ENCODE assay signal across 17 cellular contexts in the genomic region with DNA sequence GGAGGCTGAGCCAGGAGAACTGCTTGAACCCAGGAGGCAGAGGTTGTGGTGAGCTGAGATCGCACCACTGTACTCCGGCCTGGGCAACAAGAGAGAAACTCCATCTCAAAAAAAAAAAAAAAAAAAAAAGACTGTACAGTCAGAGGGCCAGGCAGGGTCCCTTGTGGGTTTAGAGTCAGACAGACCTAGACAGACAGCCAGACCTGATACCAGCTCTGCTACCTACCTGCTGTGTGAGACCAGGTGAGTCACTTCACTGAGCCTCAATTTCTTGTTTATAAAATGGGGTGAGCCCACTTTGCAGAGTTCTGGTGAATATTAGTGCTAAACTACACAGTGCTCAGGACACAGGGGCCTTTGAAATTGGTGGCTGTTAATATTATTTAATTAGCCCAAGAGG. TPM values are rescaled to one million over a fixed set of nuclear protein-coding genes. Genes with fewer than 3 reads are reported as not detected.
DNase-seq lines count a peak whose midpoint lies in the region; ATAC-seq, FAIRE-seq and TF ChIP-seq lines count a peak whose summit lies in the region.
"Had no signal": no experiment of that assay in that cellular context is flagged by ENCODE, and none has a peak within 500 bp of the region (broad histone marks: within the 10 kb centered on the region; RNA-seq: fewer than 3 reads in every experiment).

No MANE protein-coding gene starts in this region.

- H3K36me3 ChIP-seq in SU-DHL-6 (ENCODE audit: low read length) (no peaks in the 10 kb centered on the region), HepG2 (replicated peaks in 1 of 2; ENCODE audit: control insufficient read depth in 1 of 2, insufficient read depth in 2 of 2, low read length in 2 of 2) (peaks cover 13 to 41% of the 10 kb centered on the region in 2 experiments; a peak in 4 of 5 replicates)

- H3K36me3 Mint-ChIP-seq in activated naive CD8-positive, alpha-beta T cell: peaks cover 16% of the 10 kb centered on the region
- H3K36me3 Mint-ChIP-seq in activated naive CD8-positive, alpha-beta T cell treated with anti-CD3 and anti-CD28 coated beads, Interleukin-2, amount 50 U/mL, for 24 hours (ENCODE audit: low read depth): peaks cover 36% of the 10 kb centered on the region
- no peaks in the 10 kb centered on the region for H3K36me3 Mint-ChIP-seq in type B pancreatic cell

- H4K20me1 ChIP-seq in SU-DHL-6 (ENCODE audit: low read depth, low read length): no peaks in the 10 kb centered on the region
- no peaks in the 10 kb centered on the region for H4K20me1 ChIP-seq in HepG2 (ENCODE audit: insufficient read depth, low read length)

- TF ChIP-seq RAD21 in HepG2 (CRISPR knock-in tag; IDR thresholded peaks at IDR 0.05): no peak

- H3K4me1 Mint-ChIP-seq in activated naive CD8-positive, alpha-beta T cell (ENCODE audit: low read depth): peaks cover 81% of the 10 kb centered on the region
- H3K4me1 Mint-ChIP-seq in activated naive CD8-positive, alpha-beta T cell treated with anti-CD3 and anti-CD28 coated beads, Interleukin-2, amount 50 U/mL, for 24 hours: peaks cover 70% of the 10 kb centered on the region
- H3K4me1 Mint-ChIP-seq in type B pancreatic cell (ENCODE audit: unreplicated experiment): peaks cover 19% of the 10 kb centered on the region

- ATAC-seq in activated naive CD8-positive, alpha-beta T cell treated with anti-CD3 and anti-CD28 coated beads, Interleukin-2, amount 50 U/mL, for 24 hours: no peak
- no peak for ATAC-seq in HepG2
- ATAC-seq: heart right ventricle had no signal

- H3K27me3 Mint-ChIP-seq in activated naive CD8-positive, alpha-beta T cell: no peaks in the 10 kb centered on the region
- no peaks in the 10 kb centered on the region for H3K27me3 Mint-ChIP-seq in activated naive CD8-positive, alpha-beta T cell treated with anti-CD3 and anti-CD28 coated beads, Interleukin-2, amount 50 U/mL, for 24 hours
- no peaks in the 10 kb centered on the region for H3K27me3 Mint-ChIP-seq in type B pancreatic cell
- H3K27me3 Mint-ChIP-seq: naive B cell had no signal

- in situ Hi-C loops in HepG2 (cut with HindIII; ENCODE audit: extremely low pct_ligation_motif_present, low pct_unique_long_range_greater_than_20kb): no loop called here

- peak overlapping the region; percentile 92 for H3K27ac Mint-ChIP-seq in activated naive CD8-positive, alpha-beta T cell
- H3K27ac Mint-ChIP-seq in activated naive CD8-positive, alpha-beta T cell treated with anti-CD3 and anti-CD28 coated beads, Interleukin-2, amount 50 U/mL, for 24 hours: no peak overlapping the region
- H3K27ac Mint-ChIP-seq in type B pancreatic cell: peak overlapping the region; percentile 85

- H3K27ac ChIP-seq in SU-DHL-6 (ENCODE audit: low read depth, low read length) (peak overlapping the region; percentile 85), HepG2 (ENCODE audit: extremely low read length, insufficient read depth, low read length) (no peak overlapping the region), caudate nucleus (ENCODE audit: low read depth, low read length) (no peak overlapping the region)

- no peaks in the 10 kb centered on the region for H3K79me2 ChIP-seq in SU-DHL-6 (ENCODE audit: insufficient read depth, low read length)
- H3K79me2 ChIP-seq in HepG2 (ENCODE audit: insufficient read depth, low read length): no peaks in the 10 kb centered on the region

- peaks cover 38% of the 10 kb centered on the region for H3F3A ChIP-seq in SU-DHL-6 (ENCODE audit: insufficient read depth)

- CTCF ChIA-PET in HepG2 (lab: Yijun Ruan, JAX; ENCODE audit: low intra/inter-chr PET ratio, low total read pairs): no interaction called here

- TF ChIP-seq CTCF in SU-DHL-6 (IDR thresholded peaks at IDR 0.05; ENCODE audit: insufficient read depth, low read length, poor library complexity, severe bottlenecking) (no peak), epithelial cell of esophagus (IDR thresholded peaks at IDR 0.05; ENCODE audit: insufficient read depth, low read depth, low read length, missing control alignments) (no peak), type B pancreatic cell (conservative IDR thresholded peaks at IDR 0.05) (no peak), HepG2 (CRISPR knock-in tag; IDR thresholded peaks at IDR 0.05) (no peak)

- H3K4me1 ChIP-seq in HepG2 (ENCODE audit: insufficient read depth, low read length): peaks cover 14% of the 10 kb centered on the region

- TF ChIP-seq EP300 in HepG2 (IDR thresholded peaks at IDR 0.05; ENCODE audit: low read depth in 2 of 2, low read length in 2 of 2) (no peak), HepG2 (CRISPR knock-in tag; IDR thresholded peaks at IDR 0.05; ENCODE audit: borderline replicate concordance) (no peak)

- peak overlapping the region; percentile 34 for H3K4me2 ChIP-seq in SU-DHL-6 (ENCODE audit: low read depth, low read length, poor library complexity, severe bottlenecking)
- no peak overlapping the region for H3K4me2 ChIP-seq in HepG2 (ENCODE audit: low read depth, low read length)

- FAIRE-seq in HepG2 (lab: Jason Lieb, UNC): no peak

- BruUV-seq in HepG2 (replicated peaks; lab: Mats Ljungman, UMichigan): no TSS peak

- no peaks in the 10 kb centered on the region for H3K9me2 ChIP-seq in SU-DHL-6 (replicated peaks; ENCODE audit: insufficient read depth, low read length)

- intact Hi-C loops in HepG2 (cut with micrococcal nuclease; ENCODE audit: unreplicated experiment): no loop called here

- H3K27me3 ChIP-seq in SU-DHL-6 (ENCODE audit: low read length): no peaks in the 10 kb centered on the region
- no peaks in the 10 kb centered on the region for H3K27me3 ChIP-seq in HepG2 (ENCODE audit: control insufficient read depth in 1 of 2, insufficient read depth in 2 of 2, low read length in 2 of 2)
- H3K27me3 ChIP-seq: heart right ventricle, left lung had no signal

- 96% methylated on average over 2 of the region's 2 CpGs for WGBS in HepG2 (ENCODE audit: low lambda C conversion rate)

- POLR2A ChIA-PET in HepG2 (lab: Yijun Ruan, JAX): interaction anchor here (0.7 kb wide), 2 partner anchors 18 to 129 kb away, joined by 3 to 4 read pairs; no protein-coding TSS in a partner anchor

- H3K9ac ChIP-seq in SU-DHL-6 (ENCODE audit: low read length) (no peak overlapping the region), HepG2 (ENCODE audit: insufficient read depth, low read depth, low read length) (no peak overlapping the region)

- H3K9me3 ChIP-seq in SU-DHL-6 (ENCODE audit: insufficient read depth, low read length) (no peaks in the 10 kb centered on the region), HepG2 (ENCODE audit: low read length) (no peaks in the 10 kb centered on the region)
- H3K9me3 ChIP-seq: heart right ventricle, left lung had no signal

- DNase-seq in activated naive CD8-positive, alpha-beta T cell treated with anti-CD3 and anti-CD28 coated beads, Interleukin-2, amount 50 U/mL, for 24 hours: no peak
- DNase-seq in epithelial cell of esophagus (ENCODE audit: low read depth) (peak; percentile 55), type B pancreatic cell (ENCODE audit: extremely low spot score, unreplicated experiment) (no peak), HepG2 (ENCODE audit: low spot score) (no peak), GM19238 (ENCODE audit: insufficient read length, low spot score) (no peak), caudate nucleus (lab: John Stamatoyannopoulos, UW) (no peak)
- DNase-seq: activated gamma-delta T cell treated with Interleukin-2 at 50 U/mL for 16 hours; GDM1; heart right ventricle; left lung; MV-4-11; naive B cell; retina; stimulated activated CD4-positive, alpha-beta T cell treated with anti-CD3 and anti-CD28 coated beads, Interleukin-2, amount 100 ng/mL, for 24 hours; stimulated activated CD8-positive, alpha-beta memory T cell treated with anti-CD3 and anti-CD28 coated beads, Interleukin-4, amount 100 ng/mL, for 48 hours had no signal

- peak overlapping the region; percentile 17 for H3K4me3 Mint-ChIP-seq in activated naive CD8-positive, alpha-beta T cell
- no peak overlapping the region for H3K4me3 Mint-ChIP-seq in activated naive CD8-positive, alpha-beta T cell treated with anti-CD3 and anti-CD28 coated beads, Interleukin-2, amount 50 U/mL, for 24 hours
- H3K4me3 Mint-ChIP-seq in type B pancreatic cell: no peak overlapping the region

- no peaks in the 10 kb centered on the region for H3K9me3 Mint-ChIP-seq in activated naive CD8-positive, alpha-beta T cell (ENCODE audit: low read depth)
- no peaks in the 10 kb centered on the region for H3K9me3 Mint-ChIP-seq in activated naive CD8-positive, alpha-beta T cell treated with anti-CD3 and anti-CD28 coated beads, Interleukin-2, amount 50 U/mL, for 24 hours
- no peaks in the 10 kb centered on the region for H3K9me3 Mint-ChIP-seq in type B pancreatic cell

- H3K4me3 ChIP-seq in SU-DHL-6 (ENCODE audit: insufficient read depth, low read length, poor library complexity, severe bottlenecking) (no peak overlapping the region), epithelial cell of esophagus (ENCODE audit: low read length) (no peak overlapping the region), HepG2 (replicated peaks in 1 of 3; ENCODE audit: insufficient read depth in 1 of 3, low read depth in 2 of 3, low read length in 3 of 3) (no peak overlapping the region)
- H3K4me3 ChIP-seq: heart right ventricle, left lung had no signal

- no peak for TF ChIP-seq POLR2A in HepG2 (IDR thresholded peaks at IDR 0.05; ENCODE audit: insufficient read depth in 1 of 2, low read depth in 2 of 2, low read length in 2 of 2)

- H2AFZ ChIP-seq in SU-DHL-6 (ENCODE audit: low read depth, low read length, severe bottlenecking) (no peak overlapping the region), HepG2 (ENCODE audit: low read length) (no peak overlapping the region)

RNA-seq across cellular contexts. Expression of a gene that starts 19.7 kb away (rescaled TPM):
- total RNA-seq in type B pancreatic cell (ENCODE audit: low replicate concordance): 9.9 and 18.8 TPM in 2 replicates
- total RNA-seq in HepG2 (2016; rRNA removed; fragmentation: Illumina TruSeq; extraction: Trizol): 13.0 and 13.8 TPM in 2 replicates
- 2.3 TPM in 2 replicates for total RNA-seq in HepG2 (2016; cell fraction: cytosol; rRNA removed; fragmentation: Illumina TruSeq; extraction: Trizol; ENCODE audit: low read depth)
- total RNA-seq in HepG2 (2016; cell fraction: insoluble cytoplasmic fraction; rRNA removed; fragmentation: Illumina TruSeq; extraction: Trizol): 12.7 and 13.4 TPM in 2 replicates
- 10.0 and 10.5 TPM in 2 replicates for total RNA-seq in HepG2 (2016; cell fraction: membrane; rRNA removed; fragmentation: Illumina TruSeq; extraction: Trizol)
- 8.9 and 10.9 TPM in 2 replicates for total RNA-seq in HepG2 (2016; cell fraction: nucleus; rRNA removed; fragmentation: Illumina TruSeq; extraction: Trizol)
- polyA plus RNA-seq in HepG2 (2011; rRNA removed): 9.2 and 10.7 TPM in 2 replicates
- 9.6 and 10.5 TPM in 2 replicates for polyA plus RNA-seq in HepG2 (2011; cell fraction: cytosol; rRNA removed)
- 17.8 and 18.3 TPM in 2 replicates for polyA plus RNA-seq in HepG2 (2011; cell fraction: nucleus; rRNA removed)
- 10.9 and 11.2 TPM in 2 replicates for polyA plus RNA-seq in HepG2 (2012)
- polyA plus RNA-seq in HepG2 (2016; cell fraction: cytosol; fragmentation: Illumina TruSeq; extraction: Trizol; ENCODE audit: low read depth): 2.3 and 2.5 TPM in 2 replicates
- polyA plus RNA-seq in HepG2 (2016; cell fraction: insoluble cytoplasmic fraction; fragmentation: Illumina TruSeq; extraction: Trizol; ENCODE audit: low read depth): 20.7 and 23.4 TPM in 2 replicates
- polyA plus RNA-seq in HepG2 (2016; cell fraction: membrane; fragmentation: Illumina TruSeq; extraction: Trizol; ENCODE audit: low read depth): 10.0 and 10.7 TPM in 2 replicates
- 27.9 and 30.3 TPM in 2 replicates for polyA plus RNA-seq in HepG2 (2016; cell fraction: nucleus; fragmentation: Illumina TruSeq; extraction: Trizol; ENCODE audit: insufficient read depth, low read depth)
- 11.5 and 20.5 TPM in 2 replicates for polyA minus RNA-seq in HepG2 (2011; rRNA and poly(A)+ RNA removed; ENCODE audit: low replicate concordance)
- 7.7 and 8.4 TPM in 2 replicates for polyA minus RNA-seq in HepG2 (2011; cell fraction: cytosol; rRNA and poly(A)+ RNA removed)
- polyA minus RNA-seq in HepG2 (2011; cell fraction: nucleus; rRNA and poly(A)+ RNA removed): 7.7 and 8.5 TPM in 2 replicates

RNA-seq across cellular contexts. Expression of a gene that starts 42.8 kb away (rescaled TPM):
- total RNA-seq in type B pancreatic cell (ENCODE audit: low replicate concordance): 44.6 and 48.1 TPM in 2 replicates
- 203 and 266 TPM in 2 replicates for total RNA-seq in HepG2 (2016; rRNA removed; fragmentation: Illumina TruSeq; extraction: Trizol)
- 49.6 and 52.9 TPM in 2 replicates for total RNA-seq in HepG2 (2016; cell fraction: cytosol; rRNA removed; fragmentation: Illumina TruSeq; extraction: Trizol; ENCODE audit: low read depth)
- total RNA-seq in HepG2 (2016; cell fraction: insoluble cytoplasmic fraction; rRNA removed; fragmentation: Illumina TruSeq; extraction: Trizol): 208 and 294 TPM in 2 replicates
- 63.3 and 63.6 TPM in 2 replicates for total RNA-seq in HepG2 (2016; cell fraction: membrane; rRNA removed; fragmentation: Illumina TruSeq; extraction: Trizol)
- total RNA-seq in HepG2 (2016; cell fraction: nucleus; rRNA removed; fragmentation: Illumina TruSeq; extraction: Trizol): 77.5 and 79.4 TPM in 2 replicates
- polyA plus RNA-seq in HepG2 (2011; rRNA removed): 80.9 and 86.9 TPM in 2 replicates
- 105 and 118 TPM in 2 replicates for polyA plus RNA-seq in HepG2 (2011; cell fraction: cytosol; rRNA removed)
- polyA plus RNA-seq in HepG2 (2011; cell fraction: nucleus; rRNA removed): 34.7 and 37.4 TPM in 2 replicates
- 84.8 and 103 TPM in 2 replicates for polyA plus RNA-seq in HepG2 (2012)
- polyA plus RNA-seq in HepG2 (2016; cell fraction: cytosol; fragmentation: Illumina TruSeq; extraction: Trizol; ENCODE audit: low read depth): 42.6 and 48.8 TPM in 2 replicates
- 258 and 291 TPM in 2 replicates for polyA plus RNA-seq in HepG2 (2016; cell fraction: insoluble cytoplasmic fraction; fragmentation: Illumina TruSeq; extraction: Trizol; ENCODE audit: low read depth)
- polyA plus RNA-seq in HepG2 (2016; cell fraction: membrane; fragmentation: Illumina TruSeq; extraction: Trizol; ENCODE audit: low read depth): 45.4 and 47.4 TPM in 2 replicates
- 98.0 and 99.6 TPM in 2 replicates for polyA plus RNA-seq in HepG2 (2016; cell fraction: nucleus; fragmentation: Illumina TruSeq; extraction: Trizol; ENCODE audit: insufficient read depth, low read depth)
- polyA minus RNA-seq in HepG2 (2011; rRNA and poly(A)+ RNA removed; ENCODE audit: low replicate concordance): 77.2 and 87.3 TPM in 2 replicates
- polyA minus RNA-seq in HepG2 (2011; cell fraction: cytosol; rRNA and poly(A)+ RNA removed): 32.7 and 40.5 TPM in 2 replicates
- polyA minus RNA-seq in HepG2 (2011; cell fraction: nucleus; rRNA and poly(A)+ RNA removed): 42.8 and 50.6 TPM in 2 replicates
